ENCODE assay signal across 9 cellular contexts in genomic region chr3:38834110-38834509, GRCh38. TPM values are rescaled to one million over a fixed set of nuclear protein-coding genes. Genes with fewer than 3 reads are reported as not detected.
DNase-seq lines count a peak whose midpoint lies in the region; ATAC-seq and TF ChIP-seq lines count a peak whose summit lies in the region.
"Had no signal": no experiment of that assay in that cellular context is flagged by ENCODE, and none has a peak within 500 bp of the region (broad histone marks: within the 10 kb centered on the region; RNA-seq: fewer than 3 reads in every experiment).

No MANE protein-coding gene starts in this region.

- H3K9me3 ChIP-seq in adrenal gland (replicated peaks in 1 of 3) (no peaks in the 10 kb centered on the region), thoracic aorta (no peaks in the 10 kb centered on the region), stomach (no peaks in the 10 kb centered on the region)

- ATAC-seq in GM21423 (IDR thresholded peaks at IDR 0.05; ENCODE audit: unreplicated experiment): peak; percentile 73
- peak; percentile 56 for ATAC-seq in thoracic aorta (ENCODE audit: insufficient number of reproducible peaks, low FRiP score, low read depth)
- no peak for ATAC-seq in HG03280 (IDR thresholded peaks at IDR 0.05; ENCODE audit: unreplicated experiment)

- TF ChIP-seq CTCF in adrenal gland (IDR thresholded peaks at IDR 0.05) (no peak), thoracic aorta (IDR thresholded peaks at IDR 0.05) (no peak), stomach (IDR thresholded peaks at IDR 0.05) (no peak)

- WGBS in adrenal gland, 4 donors: 11 to 24% (median 18%) methylated on average over 8 of the region's 8 CpGs
- 7 to 17% (median 14%) methylated on average over 8 of the region's 8 CpGs for WGBS in stomach, 5 donors

- no peaks in the 10 kb centered on the region for H3K36me3 ChIP-seq in adrenal gland (replicated peaks in 1 of 2)
- H3K36me3 ChIP-seq in thoracic aorta: no peaks in the 10 kb centered on the region
- H3K36me3 ChIP-seq in stomach: no peaks in the 10 kb centered on the region

- H3K4me1 ChIP-seq in adrenal gland (replicated peaks in 1 of 2) (no peaks in the 10 kb centered on the region), thoracic aorta (ENCODE audit: control insufficient read depth in 1 of 2, low read depth in 2 of 2) (peaks cover 12 to 28% of the 10 kb centered on the region in 2 donors), stomach (peaks cover 0 to 12% (median 0%) of the 10 kb centered on the region in 4 donors)

- H3K4me3 ChIP-seq in adrenal gland (no peak overlapping the region), thoracic aorta (no peak overlapping the region), stomach (no peak overlapping the region)
- H3K4me3 ChIP-seq: PC-9 had no signal

- intact Hi-C loops in adrenal gland (cut with DNase I): no loop called here
- intact Hi-C loops in stomach (cut with DNase I; ENCODE audit: low total_unique reads): no loop called here

- TF ChIP-seq EP300 in stomach (IDR thresholded peaks at IDR 0.05): no peak

- DNase-seq in NCI-H2227 treated with DMSO at 0.1 percent for 48 hours (lab: John Stamatoyannopoulos, UW) (peak; percentile 60), adrenal gland (peak; percentile 20 to 64 (median 37)), kidney tubule cell (ENCODE audit: low spot score) (peak; percentile 61), thoracic aorta (ENCODE audit: low spot score) (peak; percentile 11), stomach (no peak), NCI-H2029 (lab: John Stamatoyannopoulos, UW) (no peak)

- TF ChIP-seq POLR2A in adrenal gland (IDR thresholded peaks at IDR 0.05) (no peak), stomach (IDR thresholded peaks at IDR 0.05) (no peak)

- H3K27ac ChIP-seq in adrenal gland (no peak overlapping the region), thoracic aorta (peak overlapping the region; percentile 52 to 66), stomach (no peak overlapping the region)
- H3K27ac ChIP-seq: PC-9 had no signal

- H3K27me3 ChIP-seq in adrenal gland: no peaks in the 10 kb centered on the region
- no peaks in the 10 kb centered on the region for H3K27me3 ChIP-seq in thoracic aorta (replicated peaks; ENCODE audit: insufficient read depth)
- H3K27me3 ChIP-seq in stomach: no peaks in the 10 kb centered on the region

RNA-seq across cellular contexts. Expression of gene SCN10A, which starts 18.1 kb away (rescaled TPM):
- not detected for total RNA-seq in adrenal gland
- polyA plus RNA-seq in adrenal gland: not detected
- not detected for total RNA-seq in thoracic aorta
- total RNA-seq in stomach: not detected
- polyA plus RNA-seq in stomach: not detected
- total RNA-seq: PC-9 had no signal

Comparison
In these comparisons a context has a peak if more than half of its experiments do, and no peak if none do; other contexts are left out.
1. DNase-seq: peak in NCI-H2227 treated with DMSO at 0.1 percent for 48 hours (single experiment), adrenal gland (7 of 7), kidney tubule cell (single experiment) and thoracic aorta (single experiment); none in stomach (single experiment) and NCI-H2029 (single experiment).
2. H3K27ac ChIP-seq: peak in thoracic aorta (2 of 2); none in adrenal gland (0 of 5) and stomach (0 of 5).